In genomic region chr11:75509201-75509600, GRCh38 we compare ENCODE assay signal across 19 cellular contexts. TPM values are rescaled to one million over a fixed set of nuclear protein-coding genes. Genes with fewer than 3 reads are reported as not detected.
A peak's percentile ranks its signal among the peaks of the same experiment; 100 is the strongest.
DNase-seq lines count a peak whose midpoint lies in the region; ATAC-seq and TF ChIP-seq lines count a peak whose summit lies in the region.
"Had no signal": no experiment of that assay in that cellular context is flagged by ENCODE, and none has a peak within 500 bp of the region (broad histone marks: within the 10 kb centered on the region; RNA-seq: fewer than 3 reads in every experiment).

No MANE protein-coding gene starts in this region.

- H4K20me1 ChIP-seq in OCI-LY7 (ENCODE audit: insufficient read depth, low read length): no peaks in the 10 kb centered on the region

- no peaks in the 10 kb centered on the region for H3K27me3 Mint-ChIP-seq in T-helper 2 cell treated with Interferon-gamma antibody and Interleukin-4, amounts not matched to agents 5 μg/mL and 100 μg/mL, for 36 hours (ENCODE audit: low read depth)
- no peaks in the 10 kb centered on the region for H3K27me3 Mint-ChIP-seq in central memory CD8-positive, alpha-beta T cell
- H3K27me3 Mint-ChIP-seq in stimulated activated memory B cell treated with anti-CD40 and anti-IgM and Interleukin-4, amounts not matched to agents 10 μg/mL and 1 μg/mL and 100 μg/mL, for 72 hours: no peaks in the 10 kb centered on the region
- H3K27me3 Mint-ChIP-seq: activated CD4-positive, alpha-beta T cell treated with anti-CD3 and anti-CD28 coated beads for 36 hours had no signal

- CTCF ChIA-PET in OCI-LY7 (lab: Charles Lee; ENCODE audit: unreplicated experiment): no interaction called here

- H3K27ac ChIP-seq in OCI-LY7 (ENCODE audit: low read depth, low read length, poor library complexity, severe bottlenecking) (peak overlapping the region; percentile 65), prostate gland (no peak overlapping the region)
- H3K27ac ChIP-seq: neutrophil, right atrium auricular region, stomach had no signal

- peaks cover 40% of the 10 kb centered on the region for H3K4me1 ChIP-seq in OCI-LY7 (ENCODE audit: insufficient read depth, low read length, poor library complexity, severe bottlenecking)
- no peaks in the 10 kb centered on the region for H3K4me1 ChIP-seq in mucosa of descending colon (ENCODE audit: low read depth)
- no peaks in the 10 kb centered on the region for H3K4me1 ChIP-seq in prostate gland (replicated peaks)

- no peaks in the 10 kb centered on the region for H3K36me3 ChIP-seq in OCI-LY7 (ENCODE audit: insufficient read depth, low read length)
- H3K36me3 ChIP-seq in mucosa of descending colon (ENCODE audit: low read depth): no peaks in the 10 kb centered on the region
- no peaks in the 10 kb centered on the region for H3K36me3 ChIP-seq in prostate gland
- H3K36me3 ChIP-seq: neutrophil, right atrium auricular region, stomach, vagina had no signal

- H3K36me3 Mint-ChIP-seq in T-helper 2 cell treated with Interferon-gamma antibody and Interleukin-4, amounts not matched to agents 5 μg/mL and 100 μg/mL, for 36 hours (ENCODE audit: low read depth): no peaks in the 10 kb centered on the region
- H3K36me3 Mint-ChIP-seq in central memory CD8-positive, alpha-beta T cell (ENCODE audit: insufficient read depth): no peaks in the 10 kb centered on the region
- no peaks in the 10 kb centered on the region for H3K36me3 Mint-ChIP-seq in stimulated activated memory B cell treated with anti-CD40 and anti-IgM and Interleukin-4, amounts not matched to agents 10 μg/mL and 1 μg/mL and 100 μg/mL, for 72 hours
- H3K36me3 Mint-ChIP-seq: mesothelial cell of epicardium had no signal

- H3K4me1 Mint-ChIP-seq in T-helper 2 cell treated with Interferon-gamma antibody and Interleukin-4, amounts not matched to agents 5 μg/mL and 100 μg/mL, for 36 hours (ENCODE audit: low read depth): peaks cover 19% of the 10 kb centered on the region
- H3K4me1 Mint-ChIP-seq in central memory CD8-positive, alpha-beta T cell: peaks cover 29% of the 10 kb centered on the region
- H3K4me1 Mint-ChIP-seq in stimulated activated memory B cell treated with anti-CD40 and anti-IgM and Interleukin-4, amounts not matched to agents 10 μg/mL and 1 μg/mL and 100 μg/mL, for 72 hours: peaks cover 77% of the 10 kb centered on the region
- H3K4me1 Mint-ChIP-seq: mesothelial cell of epicardium had no signal

- H3K9me3 ChIP-seq in OCI-LY7 (ENCODE audit: low read length) (no peaks in the 10 kb centered on the region), mucosa of descending colon (no peaks in the 10 kb centered on the region), prostate gland (no peaks in the 10 kb centered on the region)
- H3K9me3 ChIP-seq: neutrophil, right atrium auricular region, stomach, vagina had no signal

- H3K27ac Mint-ChIP-seq in T-helper 2 cell treated with Interferon-gamma antibody and Interleukin-4, amounts not matched to agents 5 μg/mL and 100 μg/mL, for 36 hours: no peak overlapping the region
- H3K27ac Mint-ChIP-seq in central memory CD8-positive, alpha-beta T cell (ENCODE audit: low read depth): peak overlapping the region; percentile 81
- H3K27ac Mint-ChIP-seq in stimulated activated memory B cell treated with anti-CD40 and anti-IgM and Interleukin-4, amounts not matched to agents 10 μg/mL and 1 μg/mL and 100 μg/mL, for 72 hours: peak overlapping the region; percentile 83
- H3K27ac Mint-ChIP-seq: mesothelial cell of epicardium had no signal

- no peaks in the 10 kb centered on the region for H3K79me2 ChIP-seq in OCI-LY7 (ENCODE audit: insufficient read depth, low read depth, low read length)

- no peaks in the 10 kb centered on the region for H3K9me3 Mint-ChIP-seq in T-helper 2 cell treated with Interferon-gamma antibody and Interleukin-4, amounts not matched to agents 5 μg/mL and 100 μg/mL, for 36 hours
- no peaks in the 10 kb centered on the region for H3K9me3 Mint-ChIP-seq in central memory CD8-positive, alpha-beta T cell
- no peaks in the 10 kb centered on the region for H3K9me3 Mint-ChIP-seq in stimulated activated memory B cell treated with anti-CD40 and anti-IgM and Interleukin-4, amounts not matched to agents 10 μg/mL and 1 μg/mL and 100 μg/mL, for 72 hours
- H3K9me3 Mint-ChIP-seq: mesothelial cell of epicardium had no signal

- TF ChIP-seq CTCF in OCI-LY7 (conservative IDR thresholded peaks at IDR 0.05; ENCODE audit: low read length) (peak; percentile 42; the same call in 1 of the 2 replicates), mucosa of descending colon (IDR thresholded peaks at IDR 0.05) (no peak), prostate gland (IDR thresholded peaks at IDR 0.05) (no peak)

- BruUV-seq in OCI-LY7 (replicated peaks; lab: Mats Ljungman, UMichigan): no TSS peak

- intact Hi-C loops in OCI-LY7 (cut with micrococcal nuclease; ENCODE audit: unreplicated experiment) (no loop called here), mucosa of descending colon (cut with DNase I, micrococcal nuclease) (no loop called here), prostate gland (cut with DNase I) (no loop called here)

- TF ChIP-seq POLR2A in prostate gland (IDR thresholded peaks at IDR 0.05): no peak

- POLR2A ChIA-PET in OCI-LY7 (lab: Charles Lee): interaction anchor here (1.1 kb wide), 1 partner anchor 10 kb away, joined by 4 read pairs; no protein-coding TSS in a partner anchor

- no peaks in the 10 kb centered on the region for H3K27me3 ChIP-seq in prostate gland (replicated peaks; ENCODE audit: insufficient read depth)
- H3K27me3 ChIP-seq: neutrophil, right atrium auricular region, stomach, vagina had no signal

- peak overlapping the region; percentile 70 for H3K4me2 ChIP-seq in OCI-LY7 (ENCODE audit: low read length)

- ATAC-seq in central memory CD8-positive, alpha-beta T cell (replicated peaks; ENCODE audit: extremely low read depth, poor library complexity, severe bottlenecking): no peak
- ATAC-seq in stimulated activated memory B cell treated with anti-CD40 and anti-IgM and Interleukin-4, amounts not matched to agents 10 μg/mL and 1 μg/mL and 100 μg/mL, for 72 hours: no peak
- no peak for ATAC-seq in mucosa of descending colon

- 58% methylated on average over 4 of the region's 4 CpGs for WGBS in prostate gland

- H3K4me3 ChIP-seq in OCI-LY7 (ENCODE audit: low read depth, low read length, poor library complexity, severe bottlenecking): peak overlapping the region; percentile 19
- no peak overlapping the region for H3K4me3 ChIP-seq in mucosa of descending colon
- no peak overlapping the region for H3K4me3 ChIP-seq in prostate gland
- H3K4me3 ChIP-seq: right atrium auricular region, stomach, vagina had no signal

- no peak overlapping the region for H2AFZ ChIP-seq in OCI-LY7 (ENCODE audit: low read length)

- no peak for DNase-seq in T-helper 2 cell treated with Interferon-gamma antibody and Interleukin-4, amounts not matched to agents 5 μg/mL and 100 μg/mL, for 36 hours (ENCODE audit: low spot score)
- DNase-seq in T-helper 2 cell (no peak), OCI-LY7 (ENCODE audit: low spot score) (peak; percentile 42), mucosa of descending colon (no peak), NCI-H69 (lab: John Stamatoyannopoulos, UW) (no peak), prostate gland (ENCODE audit: low spot score) (no peak)
- no peak for DNase-seq in central memory CD8-positive, alpha-beta T cell (ENCODE audit: low spot score in 2 of 2)
- DNase-seq: activated CD4-positive, alpha-beta T cell treated with anti-CD3 and anti-CD28 coated beads for 36 hours; activated CD8-positive, alpha-beta memory T cell treated with anti-CD3 and anti-CD28 coated beads, Interleukin-2, amount 50 U/mL, for 48 hours; aorta; foreskin fibroblast; NCI-H1105 treated with DMSO at 0.1 percent for 48 hours; NCI-H2171 treated with DMSO at 0.1 percent for 48 hours; stomach had no signal

- H3K4me3 Mint-ChIP-seq in T-helper 2 cell treated with Interferon-gamma antibody and Interleukin-4, amounts not matched to agents 5 μg/mL and 100 μg/mL, for 36 hours: peak overlapping the region; percentile 14
- H3K4me3 Mint-ChIP-seq in central memory CD8-positive, alpha-beta T cell: no peak overlapping the region
- no peak overlapping the region for H3K4me3 Mint-ChIP-seq in stimulated activated memory B cell treated with anti-CD40 and anti-IgM and Interleukin-4, amounts not matched to agents 10 μg/mL and 1 μg/mL and 100 μg/mL, for 72 hours
- H3K4me3 Mint-ChIP-seq: activated CD4-positive, alpha-beta T cell treated with anti-CD3 and anti-CD28 coated beads for 36 hours; mesothelial cell of epicardium had no signal

- H3K9me2 ChIP-seq in OCI-LY7 (ENCODE audit: insufficient read depth, low read length): no peaks in the 10 kb centered on the region

RNA-seq across cellular contexts. Expression of gene GDPD5, which starts 16.5 kb away (rescaled TPM):
- 13.5 and 14.3 TPM in 2 replicates for total RNA-seq in OCI-LY7 (2014; rRNA removed; shearing (Covaris generic))
- total RNA-seq in OCI-LY7 (2022) (49.9 and 57.3 TPM in 2 replicates), mucosa of descending colon (1 to 10 TPM; 3.0 to 7.7 (median 4.6) TPM), prostate gland (10 to 100 TPM in 1 of 2 donors, 1 to 10 TPM in 1; 1.7 to 14.6 TPM)

RNA-seq across cellular contexts. Expression of gene SERPINH1, which starts 52.9 kb away (rescaled TPM):
- 0.33 TPM in 1 of 2 replicates, not detected in the other for total RNA-seq in OCI-LY7 (2014; rRNA removed; shearing (Covaris generic))
- total RNA-seq in OCI-LY7 (2022) (not detected in 2 replicates), mucosa of descending colon (10 to 100 TPM; 44.1 to 87.0 (median 50.5) TPM), prostate gland (100 to 1,000 TPM; 123 to 189 TPM)

Comparison
In these comparisons a context has a peak if more than half of its experiments do, and no peak if none do; other contexts are left out.
1. RNA of gene SERPINH1, which starts 52.9 kb away (total RNA-seq): 123 to 189 TPM in prostate gland and 44.1 to 87.0 TPM in mucosa of descending colon; 0.33 TPM in OCI-LY7; every median in the first group is over 10 times any median in the second.